In genomic region chrX:48802089-48802812, GRCh38 we compare ENCODE assay signal across 8 cellular contexts. TPM values are rescaled to one million over a fixed set of nuclear protein-coding genes. Genes with fewer than 3 reads are reported as not detected.
DNase-seq lines count a peak whose midpoint lies in the region; ATAC-seq and TF ChIP-seq lines count a peak whose summit lies in the region.

No MANE protein-coding gene starts in this region.

- H3K79me2 ChIP-seq in H9 (ENCODE audit: insufficient read depth, low read length) (no peaks in the 10 kb centered on the region), parathyroid adenoma (no peaks in the 10 kb centered on the region)

- no peak overlapping the region; the same call in 1 of the 2 replicates for H3K4ac ChIP-seq in H9 (ENCODE audit: low read depth, low read length)

- H4K5ac ChIP-seq in H9 (ENCODE audit: insufficient read length, low read depth, low read length), result no peak overlapping the region

- H3K4me3 Mint-ChIP-seq in H9, result peak overlapping the region; percentile 88 to 95
- H3K4me3 Mint-ChIP-seq in activated naive CD8-positive, alpha-beta T cell, result peak overlapping the region; percentile 96

- H3K27ac ChIP-seq in H9 (ENCODE audit: insufficient read length, low read depth, low read length) (peak overlapping the region; percentile 53), RWPE2 (ENCODE audit: poor library complexity, severe bottlenecking) (peak overlapping the region; percentile 69), parathyroid adenoma (peak overlapping the region; percentile 96), uterus (peak overlapping the region; percentile 78 to 95)

- H3K4me2 ChIP-seq in H9 (ENCODE audit: insufficient read depth, insufficient read length, low read length), result peak overlapping the region; percentile 60
- H3K4me2 ChIP-seq in parathyroid adenoma (ENCODE audit: low read length), result peak overlapping the region; percentile 79

- H3K27me3 ChIP-seq in GM06990 (replicated peaks; ENCODE audit: control insufficient read depth, insufficient read depth, low read length), result no peaks in the 10 kb centered on the region
- no peaks in the 10 kb centered on the region for H3K27me3 ChIP-seq in H9 (ENCODE audit: insufficient read depth, low read length)
- no peaks in the 10 kb centered on the region for H3K27me3 ChIP-seq in RWPE2 (ENCODE audit: insufficient read depth, poor library complexity, severe bottlenecking)
- no peaks in the 10 kb centered on the region for H3K27me3 ChIP-seq in parathyroid adenoma (ENCODE audit: control insufficient read depth, insufficient read depth, low read length)
- H3K27me3 ChIP-seq in uterus, result no peaks in the 10 kb centered on the region

- H2BK20ac ChIP-seq in H9 (ENCODE audit: low read depth, low read length, poor library complexity, severe bottlenecking), result no peak overlapping the region

- H3K27ac Mint-ChIP-seq in H9, result peak overlapping the region; percentile 99 to 100 (median 99)
- H3K27ac Mint-ChIP-seq in activated naive CD8-positive, alpha-beta T cell, result peak overlapping the region; percentile 98

- H4K8ac ChIP-seq in H9 (replicated peaks; ENCODE audit: insufficient read length, low read depth, low read length), result no peak overlapping the region

- peaks cover 74 to 76% of the 10 kb centered on the region in 2 experiments for H3K9me3 Mint-ChIP-seq in H9
- no peaks in the 10 kb centered on the region for H3K9me3 Mint-ChIP-seq in activated naive CD8-positive, alpha-beta T cell (ENCODE audit: low read depth)

- no peak overlapping the region for H2AK5ac ChIP-seq in H9 (ENCODE audit: insufficient read length, low read length)

- H3K36me3 ChIP-seq in GM06990 (ENCODE audit: control insufficient read depth, insufficient read depth, low read length) (no peaks in the 10 kb centered on the region; the same call in 1 of the 2 replicates), RWPE2 (ENCODE audit: low read depth) (peaks cover 7% of the 10 kb centered on the region), parathyroid adenoma (ENCODE audit: control insufficient read depth, insufficient read depth, low read length) (no peaks in the 10 kb centered on the region), uterus (no peaks in the 10 kb centered on the region)

- no peak overlapping the region for H3K56ac ChIP-seq in H9 (ENCODE audit: insufficient read length, low read depth, low read length)

- no peak overlapping the region for H2BK120ac ChIP-seq in H9 (ENCODE audit: low read depth, low read length, poor library complexity, severe bottlenecking)

- H3K23ac ChIP-seq in H9 (ENCODE audit: insufficient read length, low read depth, low read length), result no peak overlapping the region

- TF ChIP-seq CTCF in GM06990 (IDR thresholded peaks at IDR 0.05; ENCODE audit: insufficient read depth, low read length, poor library complexity, severe bottlenecking) (no peak), H9 (conservative IDR thresholded peaks at IDR 0.05) (no peak), RWPE2 (IDR thresholded peaks at IDR 0.05; ENCODE audit: poor library complexity, severe bottlenecking) (no peak), parathyroid adenoma (IDR thresholded peaks at IDR 0.05) (peak; percentile 5), uterus (IDR thresholded peaks at IDR 0.05) (peak in 1 of 4 experiments; percentile 5)

- no peaks in the 10 kb centered on the region for H3K79me1 ChIP-seq in H9 (ENCODE audit: insufficient read depth, low read depth, low read length, poor library complexity, severe bottlenecking)

- H3K9ac ChIP-seq in H9 (ENCODE audit: extremely low read depth, insufficient read length, low read length), result peak overlapping the region; percentile 86
- H3K9ac ChIP-seq in parathyroid adenoma, result peak overlapping the region; percentile 40

- peaks cover 3% of the 10 kb centered on the region for H3K23me2 ChIP-seq in H9 (ENCODE audit: insufficient read length, low read depth, low read length, poor library complexity, severe bottlenecking)

- no peak overlapping the region for H2BK5ac ChIP-seq in H9 (ENCODE audit: insufficient read length, low read length)

- peak in 1 of 2 donors; percentile 57 for TF ChIP-seq POLR2A in uterus (IDR thresholded peaks at IDR 0.05)

- ATAC-seq in RWPE2 (ENCODE audit: low read depth), result peak; percentile 68
- ATAC-seq in Right ventricle myocardium inferior, result peak; percentile 59

- H3K4me1 Mint-ChIP-seq in H9, result peaks cover 5 to 12% of the 10 kb centered on the region in 2 experiments
- peaks cover 21% of the 10 kb centered on the region for H3K4me1 Mint-ChIP-seq in activated naive CD8-positive, alpha-beta T cell (ENCODE audit: low read depth)

- H3K4me1 ChIP-seq in H9 (ENCODE audit: insufficient read depth, low read length) (no peaks in the 10 kb centered on the region), RWPE2 (ENCODE audit: insufficient read depth, poor library complexity, severe bottlenecking) (no peaks in the 10 kb centered on the region), parathyroid adenoma (no peaks in the 10 kb centered on the region), uterus (no peaks in the 10 kb centered on the region)

- whole genome bisulfite sequencing in H9 (ENCODE audit: extremely low coverage, insufficient read length, low lambda C conversion rate), result no CpG with 5 or more reads among the region's 37 CpGs

- H2AFZ ChIP-seq in H9 (ENCODE audit: low read length) (no peak overlapping the region), parathyroid adenoma (peak overlapping the region; percentile 77)

- peaks cover 23 to 39% (median 38%) of the 10 kb centered on the region in 3 experiments for H3K36me3 Mint-ChIP-seq in H9 (ENCODE audit: insufficient read depth in 1 of 3, low read depth in 3 of 3)
- no peaks in the 10 kb centered on the region for H3K36me3 Mint-ChIP-seq in activated naive CD8-positive, alpha-beta T cell

- H3K4me3 ChIP-seq in GM06990 (replicated peaks; ENCODE audit: low read depth, low read length) (peak overlapping the region; percentile 63), RWPE2 (ENCODE audit: severe bottlenecking) (peak overlapping the region; percentile 47), parathyroid adenoma (ENCODE audit: low read depth, low read length) (peak overlapping the region; percentile 84), uterus (peak overlapping the region; percentile 39 to 47)

- H2BK15ac ChIP-seq in H9 (ENCODE audit: low read depth, low read length), result no peak overlapping the region

- H3T11ph ChIP-seq in H9 (ENCODE audit: low read length), result no peak overlapping the region

- peak overlapping the region; percentile 76 for H3K18ac ChIP-seq in H9 (ENCODE audit: insufficient read length, low read depth, low read length)

- no peak overlapping the region for H4K91ac ChIP-seq in H9 (ENCODE audit: insufficient read length, low read depth, low read length)

- no peaks in the 10 kb centered on the region for H4K20me1 ChIP-seq in H9 (ENCODE audit: control insufficient read depth, insufficient read depth, insufficient read length)

- DNase-seq in GM06990 (ENCODE audit: extremely low read depth, insufficient read length) (peak; percentile 84), H9 (peak; percentile 88), LoVo (ENCODE audit: low spot score) (peak; percentile 73), RWPE2 (ENCODE audit: low spot score) (peak; percentile 79), Right ventricle myocardium inferior (ENCODE audit: missing footprints) (peak; percentile 91), uterus (peak; percentile 87 to 88)

- intact Hi-C loops in Right ventricle myocardium inferior (cut with DNase I) (loop anchor here (2.0 to 5.0 kb wide), 3 partner anchors 95 to 380 kb away; partner anchors contain the start of genes OTUD5, PQBP1 and TIMM17B), uterus (cut with DNase I; ENCODE audit: low total_unique reads) (no loop called here)

- H2BK12ac ChIP-seq in H9 (ENCODE audit: insufficient read length, low read depth, low read length), result peak overlapping the region; percentile 45

- no peaks in the 10 kb centered on the region for H3K27me3 Mint-ChIP-seq in H9 (ENCODE audit: low read depth)
- H3K27me3 Mint-ChIP-seq in activated naive CD8-positive, alpha-beta T cell, result no peaks in the 10 kb centered on the region

- peak overlapping the region; percentile 76; the same call in 1 of the 2 replicates for H3K14ac ChIP-seq in H9 (ENCODE audit: insufficient read depth, low read length)

- H3K9me3 ChIP-seq in H9 (ENCODE audit: control insufficient read depth, low read depth, low read length) (no peaks in the 10 kb centered on the region), RWPE2 (ENCODE audit: severe bottlenecking) (no peaks in the 10 kb centered on the region), parathyroid adenoma (ENCODE audit: control insufficient read depth, low read length) (no peaks in the 10 kb centered on the region), uterus (no peaks in the 10 kb centered on the region)

RNA-seq across cellular contexts. Expression of gene HDAC6, which starts 0.4 kb away (rescaled TPM):
- total RNA-seq in H9 (2021) (52.8 and 57.9 TPM in 2 replicates), Right ventricle myocardium inferior (37.3 TPM), uterus (100 to 1,000 TPM in 3 of 4 donors, 10 to 100 TPM in 1; 25.0 to 160 (median 123) TPM)

RNA-seq across cellular contexts. Expression of gene GATA1, which starts 15.9 kb away (rescaled TPM):
- not detected in 2 replicates for total RNA-seq in H9 (2021)
- 0.16 TPM for total RNA-seq in Right ventricle myocardium inferior
- total RNA-seq in uterus, result under 1 TPM in 1 of 4 donors, not detected in 3; 0.35 TPM

RNA-seq across cellular contexts. Expression of gene ERAS, which starts 24.1 kb away (rescaled TPM):
- 0.18 TPM in 1 of 2 replicates, not detected in the other for total RNA-seq in H9 (2021)
- not detected for total RNA-seq in Right ventricle myocardium inferior
- under 1 TPM in 2 of 4 donors, not detected in 2; 0.41 to 0.46 TPM for total RNA-seq in uterus

RNA-seq across cellular contexts. Expression of gene PCSK1N, which starts 33.2 kb away (rescaled TPM):
- total RNA-seq in H9 (2021) (3.9 and 4.0 TPM in 2 replicates), Right ventricle myocardium inferior (not detected), uterus (10 to 100 TPM in 1 of 4 donors, 1 to 10 TPM in 2, not detected in 1; 3.0 to 15.9 (median 3.4) TPM)

RNA-seq across cellular contexts. Expression of gene GLOD5, which starts 40.7 kb away (rescaled TPM):
- total RNA-seq in H9 (2021) (not detected in 2 replicates), Right ventricle myocardium inferior (not detected), uterus (not detected)

Comparison
In these comparisons a context has a peak if more than half of its experiments do, and no peak if none do; other contexts are left out.
1. Peak in every context shown above with its lines: DNase-seq, ATAC-seq, H3K4me3 ChIP-seq and H3K27ac ChIP-seq.